1 cellular context compared by ENCODE assay signal in the genomic region with DNA sequence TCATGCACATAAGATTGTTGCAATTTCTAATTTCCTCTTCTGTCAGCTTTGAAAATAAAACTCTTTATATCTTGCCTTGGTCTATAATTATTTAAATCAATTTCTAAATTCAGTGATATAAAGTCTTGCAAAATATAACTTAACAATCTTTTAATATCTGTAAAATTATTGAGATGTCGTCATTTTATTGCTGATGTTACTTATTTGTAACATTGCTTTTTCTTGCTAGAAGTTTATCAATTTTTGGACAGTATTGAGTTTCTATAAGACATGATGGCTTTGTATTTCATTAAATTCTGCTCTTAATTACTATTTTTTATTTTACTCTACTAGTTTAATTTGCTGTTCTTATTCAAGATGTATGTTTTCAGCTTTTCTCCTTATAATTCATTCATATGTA.
TF ChIP-seq lines count a peak whose summit lies in the region.

No MANE protein-coding gene starts in this region.

TF ChIP-seq in HepG2, 621 proteins besides CTCF, POLR2A, EP300 and RAD21 (continued from another document):
- TF ChIP-seq, protein P1, sequence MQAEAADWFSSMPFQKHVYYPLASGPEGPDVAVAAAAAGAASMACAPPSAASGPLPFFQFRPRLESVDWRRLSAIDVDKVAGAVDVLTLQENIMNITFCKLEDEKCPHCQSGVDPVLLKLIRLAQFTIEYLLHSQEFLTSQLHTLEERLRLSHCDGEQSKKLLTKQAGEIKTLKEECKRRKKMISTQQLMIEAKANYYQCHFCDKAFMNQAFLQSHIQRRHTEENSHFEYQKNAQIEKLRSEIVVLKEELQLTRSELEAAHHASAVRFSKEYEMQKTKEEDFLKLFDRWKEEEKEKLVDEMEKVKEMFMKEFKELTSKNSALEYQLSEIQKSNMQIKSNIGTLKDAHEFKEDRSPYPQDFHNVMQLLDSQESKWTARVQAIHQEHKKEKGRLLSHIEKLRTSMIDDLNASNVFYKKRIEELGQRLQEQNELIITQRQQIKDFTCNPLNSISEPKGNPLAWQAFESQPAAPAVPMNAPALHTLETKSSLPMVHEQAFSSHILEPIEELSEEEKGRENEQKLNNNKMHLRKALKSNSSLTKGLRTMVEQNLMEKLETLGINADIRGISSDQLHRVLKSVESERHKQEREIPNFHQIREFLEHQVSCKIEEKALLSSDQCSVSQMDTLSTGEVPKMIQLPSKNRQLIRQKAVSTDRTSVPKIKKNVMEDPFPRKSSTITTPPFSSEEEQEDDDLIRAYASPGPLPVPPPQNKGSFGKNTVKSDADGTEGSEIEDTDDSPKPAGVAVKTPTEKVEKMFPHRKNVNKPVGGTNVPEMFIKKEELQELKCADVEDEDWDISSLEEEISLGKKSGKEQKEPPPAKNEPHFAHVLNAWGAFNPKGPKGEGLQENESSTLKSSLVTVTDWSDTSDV (CRISPR knock-in tag; IDR thresholded peaks at IDR 0.05) = no peak
- TF ChIP-seq, protein P2, sequence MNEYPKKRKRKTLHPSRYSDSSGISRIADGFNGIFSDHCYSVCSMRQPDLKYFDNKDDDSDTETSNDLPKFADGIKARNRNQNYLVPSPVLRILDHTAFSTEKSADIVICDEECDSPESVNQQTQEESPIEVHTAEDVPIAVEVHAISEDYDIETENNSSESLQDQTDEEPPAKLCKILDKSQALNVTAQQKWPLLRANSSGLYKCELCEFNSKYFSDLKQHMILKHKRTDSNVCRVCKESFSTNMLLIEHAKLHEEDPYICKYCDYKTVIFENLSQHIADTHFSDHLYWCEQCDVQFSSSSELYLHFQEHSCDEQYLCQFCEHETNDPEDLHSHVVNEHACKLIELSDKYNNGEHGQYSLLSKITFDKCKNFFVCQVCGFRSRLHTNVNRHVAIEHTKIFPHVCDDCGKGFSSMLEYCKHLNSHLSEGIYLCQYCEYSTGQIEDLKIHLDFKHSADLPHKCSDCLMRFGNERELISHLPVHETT (CRISPR knock-in tag; conservative IDR thresholded peaks at IDR 0.05) = no peak
- TF ChIP-seq NRL (CRISPR knock-in tag; IDR thresholded peaks at IDR 0.05; ENCODE audit: borderline replicate concordance) = no peak
- TF ChIP-seq SMC3 (IDR thresholded peaks at IDR 0.05; ENCODE audit: low read length) = no peak
- no peak for TF ChIP-seq ZNF331 (CRISPR knock-in tag; IDR thresholded peaks at IDR 0.05)
- TF ChIP-seq, protein P3, sequence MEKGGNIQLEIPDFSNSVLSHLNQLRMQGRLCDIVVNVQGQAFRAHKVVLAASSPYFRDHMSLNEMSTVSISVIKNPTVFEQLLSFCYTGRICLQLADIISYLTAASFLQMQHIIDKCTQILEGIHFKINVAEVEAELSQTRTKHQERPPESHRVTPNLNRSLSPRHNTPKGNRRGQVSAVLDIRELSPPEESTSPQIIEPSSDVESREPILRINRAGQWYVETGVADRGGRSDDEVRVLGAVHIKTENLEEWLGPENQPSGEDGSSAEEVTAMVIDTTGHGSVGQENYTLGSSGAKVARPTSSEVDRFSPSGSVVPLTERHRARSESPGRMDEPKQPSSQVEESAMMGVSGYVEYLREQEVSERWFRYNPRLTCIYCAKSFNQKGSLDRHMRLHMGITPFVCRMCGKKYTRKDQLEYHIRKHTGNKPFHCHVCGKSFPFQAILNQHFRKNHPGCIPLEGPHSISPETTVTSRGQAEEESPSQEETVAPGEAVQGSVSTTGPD (CRISPR knock-in tag; IDR thresholded peaks at IDR 0.05) = no peak
- peak in 1 of 2 experiments; percentile 33; a peak in 1 of 4 replicates for TF ChIP-seq MAFK (conservative IDR thresholded peaks at IDR 0.05 in 1 of 2, IDR thresholded peaks at IDR 0.05 in 1 of 2; ENCODE audit: low read length in 2 of 2)
- TF ChIP-seq CENPX (CRISPR knock-in tag; IDR thresholded peaks at IDR 0.05) = no peak
- TF ChIP-seq, protein P4, sequence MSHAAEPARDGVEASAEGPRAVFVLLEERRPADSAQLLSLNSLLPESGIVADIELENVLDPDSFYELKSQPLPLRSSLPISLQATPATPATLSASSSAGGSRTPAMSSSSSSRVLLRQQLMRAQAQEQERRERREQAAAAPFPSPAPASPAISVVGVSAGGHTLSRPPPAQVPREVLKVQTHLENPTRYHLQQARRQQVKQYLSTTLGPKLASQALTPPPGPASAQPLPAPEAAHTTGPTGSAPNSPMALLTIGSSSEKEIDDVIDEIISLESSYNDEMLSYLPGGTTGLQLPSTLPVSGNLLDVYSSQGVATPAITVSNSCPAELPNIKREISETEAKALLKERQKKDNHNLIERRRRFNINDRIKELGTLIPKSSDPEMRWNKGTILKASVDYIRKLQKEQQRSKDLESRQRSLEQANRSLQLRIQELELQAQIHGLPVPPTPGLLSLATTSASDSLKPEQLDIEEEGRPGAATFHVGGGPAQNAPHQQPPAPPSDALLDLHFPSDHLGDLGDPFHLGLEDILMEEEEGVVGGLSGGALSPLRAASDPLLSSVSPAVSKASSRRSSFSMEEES (CRISPR knock-in tag; IDR thresholded peaks at IDR 0.05) = no peak
- no peak for TF ChIP-seq MIER2 (CRISPR knock-in tag; IDR thresholded peaks at IDR 0.05)
- no peak for TF ChIP-seq ISX (CRISPR knock-in tag; conservative IDR thresholded peaks at IDR 0.05)
- TF ChIP-seq ZNF367 (CRISPR knock-in tag; IDR thresholded peaks at IDR 0.05; ENCODE audit: borderline replicate concordance) = no peak
- no peak for TF ChIP-seq ZNF879 (CRISPR knock-in tag; IDR thresholded peaks at IDR 0.05)
- TF ChIP-seq KAT7 (CRISPR knock-in tag; IDR thresholded peaks at IDR 0.05; ENCODE audit: borderline replicate concordance) = no peak
- TF ChIP-seq EHMT2 (IDR thresholded peaks at IDR 0.05; ENCODE audit: borderline replicate concordance, low read depth, low read length) = no peak
- no peak for TF ChIP-seq NCOA2 (CRISPR knock-in tag; IDR thresholded peaks at IDR 0.05)
